Comparison of ENCODE assay signal across 7 cellular contexts in the genomic region with DNA sequence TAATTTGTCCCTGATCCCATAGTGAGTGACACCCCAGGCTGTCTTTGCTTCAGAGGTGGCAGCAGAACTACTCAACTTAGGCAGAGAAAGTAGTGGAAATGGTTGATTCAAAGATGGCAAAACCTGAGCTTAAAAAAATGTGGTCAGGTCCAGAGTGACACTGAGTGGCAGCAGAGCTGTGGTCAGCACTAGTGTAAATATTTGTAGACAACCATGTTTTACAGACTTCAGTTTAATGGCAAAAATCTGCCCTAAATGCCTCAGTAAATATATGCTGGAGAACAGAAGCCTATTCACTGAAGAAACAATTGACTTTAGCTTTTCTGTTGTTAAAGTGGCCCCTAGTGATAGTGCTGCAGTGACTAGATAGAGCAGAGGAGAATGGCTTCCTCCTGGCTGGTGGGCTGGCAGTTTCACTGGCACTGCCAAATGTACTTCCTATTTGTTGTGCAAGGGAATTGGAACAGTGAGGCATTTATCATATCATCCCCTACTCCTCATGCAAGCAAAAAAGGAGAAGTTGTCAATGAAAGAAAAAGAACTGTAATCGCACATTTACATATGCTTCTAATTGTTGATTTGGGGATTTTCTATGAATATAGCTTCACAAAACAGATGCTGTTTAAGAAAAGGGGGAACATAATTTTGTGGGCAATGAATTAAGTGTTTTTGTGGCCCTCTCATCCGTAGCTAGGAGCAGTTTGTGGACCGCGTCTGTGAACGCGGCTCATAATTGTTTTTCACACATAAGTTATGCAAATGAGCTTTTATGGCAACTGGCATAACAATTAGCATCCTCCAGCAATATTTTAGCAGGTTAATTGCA. TPM values are rescaled to one million over a fixed set of nuclear protein-coding genes. Genes with fewer than 3 reads are reported as not detected.
DNase-seq lines count a peak whose midpoint lies in the region; ATAC-seq and TF ChIP-seq lines count a peak whose summit lies in the region.

No MANE protein-coding gene starts in this region.

- H3K27me3 ChIP-seq in mononuclear cell (ENCODE audit: insufficient read depth, low read length), result no peaks in the 10 kb centered on the region

- no peak for DNase-seq in GM10248 (ENCODE audit: extremely low spot score)
- peak; percentile 90 for DNase-seq in NB4 (ENCODE audit: low read depth)
- no peak for DNase-seq in GM20000 (ENCODE audit: low spot score)
- no peak for DNase-seq in HK-2 (ENCODE audit: unreplicated experiment)

- no peaks in the 10 kb centered on the region for H3K36me3 Mint-ChIP-seq in brain

- TF ChIP-seq CTCF in GM10248 (IDR thresholded peaks at IDR 0.05; ENCODE audit: control extremely low read depth, extremely low read depth, low read depth, missing control alignments), result peak; percentile 5
- TF ChIP-seq CTCF in NB4 (IDR thresholded peaks at IDR 0.05; ENCODE audit: low read depth, low read length), result no peak
- no peak for TF ChIP-seq CTCF in brain (conservative IDR thresholded peaks at IDR 0.05)
- TF ChIP-seq CTCF in GM20000 (IDR thresholded peaks at IDR 0.05; ENCODE audit: extremely low read depth, missing control alignments), result no peak

- no peaks in the 10 kb centered on the region for H3K9me3 Mint-ChIP-seq in brain

- POLR2A ChIA-PET in GM10248 (lab: Yijun Ruan, JAX), result interaction anchor here (1.2 kb wide), 1 partner anchor 52 kb away, joined by 3 read pairs; the partner anchor contains the start of gene MAPKAP1

- no peaks in the 10 kb centered on the region for H3K27me3 Mint-ChIP-seq in brain

- peak overlapping the region; percentile 74 to 80 (median 78) for H3K4me3 Mint-ChIP-seq in brain

- H3K4me1 ChIP-seq in mononuclear cell (ENCODE audit: insufficient read depth, low read length), result peaks cover 31% of the 10 kb centered on the region

- no peak for TF ChIP-seq POLR2A in NB4 (IDR thresholded peaks at IDR 0.05; ENCODE audit: extremely low read depth, insufficient read length)

- no peak for ATAC-seq in activated CD4-positive, CD25-positive, alpha-beta regulatory T cell treated with anti-CD3 and anti-CD28 coated beads, Interleukin-2, amount 50 U/mL, for 24 hours

- no peaks in the 10 kb centered on the region for H3K9me3 ChIP-seq in mononuclear cell (ENCODE audit: low read depth, low read length)

- H3K4me1 Mint-ChIP-seq in brain, result peaks cover 96% of the 10 kb centered on the region

- peak overlapping the region; percentile 55 to 97 (median 74) for H3K27ac Mint-ChIP-seq in brain

- CTCF ChIA-PET in GM10248 (lab: Yijun Ruan, JAX), result interaction anchor here (0.7 to 1.7 kb wide), 8 partner anchors 9 to 201 kb away, joined by 3 to 7 read pairs (median 3); no protein-coding TSS in a partner anchor

- H3K4me3 ChIP-seq in NB4 (ENCODE audit: low read depth, low read length), result peak overlapping the region; percentile 77
- H3K4me3 ChIP-seq in mononuclear cell (ENCODE audit: low read length), result peak overlapping the region; percentile 39

RNA-seq across cellular contexts. Expression of gene PBX3, which starts 12.0 kb away (rescaled TPM):
- 13.1 TPM for polyA plus RNA-seq in brain (ENCODE audit: insufficient read depth, low read depth, low replicate concordance)
- 38.1 TPM for total RNA-seq in mononuclear cell

RNA-seq across cellular contexts. Expression of gene MAPKAP1, which starts 52.2 kb away (rescaled TPM):
- polyA plus RNA-seq in brain (ENCODE audit: insufficient read depth, low read depth, low replicate concordance), result 87.1 TPM
- 41.0 TPM for total RNA-seq in mononuclear cell
